ENCODE assay signal across 8 cellular contexts in genomic region chr13:20773194-20774080, GRCh38. TPM values are rescaled to one million over a fixed set of nuclear protein-coding genes. Genes with fewer than 3 reads are reported as not detected.
DNase-seq lines count a peak whose midpoint lies in the region; ATAC-seq and TF ChIP-seq lines count a peak whose summit lies in the region.

A gene with protein sequence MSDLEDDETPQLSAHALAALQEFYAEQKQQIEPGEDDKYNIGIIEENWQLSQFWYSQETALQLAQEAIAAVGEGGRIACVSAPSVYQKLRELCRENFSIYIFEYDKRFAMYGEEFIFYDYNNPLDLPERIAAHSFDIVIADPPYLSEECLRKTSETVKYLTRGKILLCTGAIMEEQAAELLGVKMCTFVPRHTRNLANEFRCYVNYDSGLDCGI (minus strand): TSS chr13:20773961. CDS start chr13:20757598, 16,363 bp downstream.

- intact Hi-C loops in left cardiac atrium (cut with DNase I): loop anchor here in 1 of 2 donors (10.0 kb wide), 1 partner anchor 51 kb away; no protein-coding TSS in a partner anchor
- intact Hi-C loops in posterior vena cava (cut with DNase I): no loop called here
- intact Hi-C loops in upper lobe of right lung (cut with DNase I): no loop called here

- ATAC-seq in HG02852 (IDR thresholded peaks at IDR 0.05; ENCODE audit: unreplicated experiment): peak; percentile 85
- peak; percentile 86 to 88 (median 88) for ATAC-seq in T-cell (replicated peaks in 1 of 4)
- peak; percentile 99 for ATAC-seq in left cardiac atrium
- peak; percentile 98 for ATAC-seq in upper lobe of right lung

- peaks cover 25% of the 10 kb centered on the region for H3K36me3 Mint-ChIP-seq in T-cell

- H3K36me3 ChIP-seq in upper lobe of right lung: no peaks in the 10 kb centered on the region

- peaks cover under 1 to 9% (median 9%) of the 10 kb centered on the region in 3 donors for H3K9me3 Mint-ChIP-seq in T-cell

- TF ChIP-seq CTCF in GM13976 (IDR thresholded peaks at IDR 0.05; ENCODE audit: borderline replicate concordance, control extremely low read depth, extremely low read depth, insufficient read depth, missing control alignments) (no peak), upper lobe of right lung (IDR thresholded peaks at IDR 0.05) (no peak)

- POLR2A ChIA-PET in T-cell (lab: Charles Lee): interaction anchor here in 1 of 2 donors (0.6 to 1.0 kb wide), 2 partner anchors 10 to 75 kb away, joined by 3 read pairs; no protein-coding TSS in a partner anchor

- DNase-seq in GM13976 (ENCODE audit: low spot score) (peak; percentile 94), NCI-H146 (lab: John Stamatoyannopoulos, UW) (peak; percentile 89), T-cell (peak; percentile 83 to 95 (median 90)), amniotic stem cell (lab: John Stamatoyannopoulos, UW) (peak; percentile 78), left cardiac atrium (peak; percentile 96), posterior vena cava (ENCODE audit: low spot score) (peak; percentile 99), upper lobe of right lung (peak; percentile 98)

- H3K27ac Mint-ChIP-seq in T-cell: peak within 1 kb of the TSS; percentile 98 to 100

- peaks cover 8% of the 10 kb centered on the region for H3K4me1 ChIP-seq in upper lobe of right lung

- H3K9me3 ChIP-seq in upper lobe of right lung: no peaks in the 10 kb centered on the region

- peak within 1 kb of the TSS; percentile 94 for H3K27ac ChIP-seq in upper lobe of right lung

- in situ Hi-C loops in GM13976 (cut with MboI; ENCODE audit: low sequenced_read_pairs, unreplicated experiment): no loop called here

- peak within 1 kb of the TSS; percentile 88 to 99 (median 98) for H3K4me3 Mint-ChIP-seq in T-cell

- CTCF ChIA-PET in T-cell (lab: Charles Lee): interaction anchor here (0.5 to 1.1 kb wide), 3 partner anchors 42 to 829 kb away, joined by 3 to 4 read pairs (median 3); no protein-coding TSS in a partner anchor

- H3K27me3 ChIP-seq in upper lobe of right lung: no peaks in the 10 kb centered on the region

- peaks cover 33 to 45% (median 39%) of the 10 kb centered on the region in 3 donors for H3K4me1 Mint-ChIP-seq in T-cell

- peak within 1 kb of the TSS; percentile 84 for H3K4me3 ChIP-seq in upper lobe of right lung

- no peaks in the 10 kb centered on the region for H3K27me3 Mint-ChIP-seq in T-cell

RNA-seq across cellular contexts. Expression of the gene that starts here (rescaled TPM):
- total RNA-seq in T-cell (1 to 10 TPM; 3.5 to 6.1 (median 4.3) TPM), left cardiac atrium (10 to 100 TPM in 1 of 2 donors, 1 to 10 TPM in 1; 9.4 to 13.1 TPM), posterior vena cava (10 to 100 TPM; 13.7 to 17.4 TPM), upper lobe of right lung (8.9 TPM)

Comparison
In these comparisons a context has a peak if more than half of its experiments do, and no peak if none do; other contexts are left out.
1. Peak in every context shown above with its lines: DNase-seq, ATAC-seq, H3K4me3 ChIP-seq and H3K27ac ChIP-seq.